In the genomic region with DNA sequence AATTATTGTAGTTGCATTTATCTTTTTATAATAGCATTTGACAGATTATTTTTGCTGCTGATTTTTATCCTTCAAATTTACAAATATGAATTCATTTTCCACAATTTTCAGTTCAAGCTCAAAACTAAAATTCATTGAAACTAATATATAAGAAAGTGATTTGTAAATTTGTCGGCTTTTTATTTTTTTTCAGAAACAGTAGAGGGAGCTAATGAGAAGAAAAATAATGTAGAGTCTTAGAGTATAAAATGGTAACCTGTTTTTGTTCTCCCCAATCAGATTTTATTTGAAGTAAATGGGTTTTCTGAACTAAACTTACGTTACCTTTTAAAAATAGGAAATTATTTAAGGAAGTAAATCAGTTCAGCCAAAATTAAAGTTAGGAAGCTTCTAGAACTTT, we compare ENCODE assay signal across 1 cellular context.
TF ChIP-seq lines count a peak whose summit lies in the region.

No MANE protein-coding gene starts in this region.

TF ChIP-seq in SK-N-SH, 30 proteins besides CTCF, POLR2A, EP300 and RAD21 (continued from another document):
- TF ChIP-seq, protein P1, sequence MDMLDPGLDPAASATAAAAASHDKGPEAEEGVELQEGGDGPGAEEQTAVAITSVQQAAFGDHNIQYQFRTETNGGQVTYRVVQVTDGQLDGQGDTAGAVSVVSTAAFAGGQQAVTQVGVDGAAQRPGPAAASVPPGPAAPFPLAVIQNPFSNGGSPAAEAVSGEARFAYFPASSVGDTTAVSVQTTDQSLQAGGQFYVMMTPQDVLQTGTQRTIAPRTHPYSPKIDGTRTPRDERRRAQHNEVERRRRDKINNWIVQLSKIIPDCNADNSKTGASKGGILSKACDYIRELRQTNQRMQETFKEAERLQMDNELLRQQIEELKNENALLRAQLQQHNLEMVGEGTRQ (IDR thresholded peaks at IDR 0.05; ENCODE audit: borderline replicate concordance, low read depth, low read length) = no peak
